11 cellular contexts compared by ENCODE assay signal in genomic region chr14:100015251-100015655, GRCh38. TPM values are rescaled to one million over a fixed set of nuclear protein-coding genes. Genes with fewer than 3 reads are reported as not detected.
DNase-seq lines count a peak whose midpoint lies in the region; ATAC-seq, FAIRE-seq and TF ChIP-seq lines count a peak whose summit lies in the region.
"Had no signal": no experiment of that assay in that cellular context is flagged by ENCODE, and none has a peak within 500 bp of the region (broad histone marks: within the 10 kb centered on the region; RNA-seq: fewer than 3 reads in every experiment).

No MANE protein-coding gene starts in this region.

- H3K9me3 ChIP-seq in osteoblast (ENCODE audit: low read depth, low read length), result no peaks in the 10 kb centered on the region
- H3K9me3 ChIP-seq: colonic mucosa had no signal

- ATAC-seq in GM19328 (IDR thresholded peaks at IDR 0.05; ENCODE audit: unreplicated experiment), result peak; percentile 63
- ATAC-seq in HG02973 (IDR thresholded peaks at IDR 0.05; ENCODE audit: unreplicated experiment), result peak; percentile 78
- no peak for ATAC-seq in effector memory CD8-positive, alpha-beta T cell (replicated peaks)

- H3K4me2 ChIP-seq in osteoblast (ENCODE audit: insufficient read depth, low read length), result no peak overlapping the region

- H3K27me3 Mint-ChIP-seq in effector memory CD8-positive, alpha-beta T cell, result no peaks in the 10 kb centered on the region

- peaks cover 5% of the 10 kb centered on the region for H4K20me1 ChIP-seq in osteoblast (ENCODE audit: insufficient read depth, low read length)

- no peaks in the 10 kb centered on the region for H3K36me3 ChIP-seq in osteoblast (ENCODE audit: insufficient read depth, low read length)
- H3K36me3 ChIP-seq: colonic mucosa had no signal

- H3K4me3 Mint-ChIP-seq in effector memory CD8-positive, alpha-beta T cell, result no peak overlapping the region

- H3K27me3 ChIP-seq in osteoblast (ENCODE audit: insufficient read depth, low read length), result no peaks in the 10 kb centered on the region
- H3K27me3 ChIP-seq: colonic mucosa had no signal

- peak; percentile 46 for DNase-seq in OCI-M1 (lab: John Stamatoyannopoulos, UW)
- no peak for DNase-seq in osteoblast (ENCODE audit: insufficient read length, low spot score, missing footprints)
- no peak for DNase-seq in frontal cortex (ENCODE audit: low spot score in 2 of 2)
- no peak for DNase-seq in activated CD4-positive, CD25-positive, alpha-beta regulatory T cell (lab: John Stamatoyannopoulos, UW)
- no peak for DNase-seq in effector memory CD8-positive, alpha-beta T cell
- DNase-seq in LoVo (ENCODE audit: low spot score), result no peak
- DNase-seq: activated CD8-positive, alpha-beta memory T cell treated with anti-CD3 and anti-CD28 coated beads, Interleukin-2, amount 50 U/mL, for 48 hours; colonic mucosa had no signal

- no peak for FAIRE-seq in frontal cortex (lab: Jason Lieb, UNC)
- FAIRE-seq: G401.6 had no signal

- H3K4me1 ChIP-seq in osteoblast (ENCODE audit: insufficient read depth, low read length), result peaks cover 32% of the 10 kb centered on the region
- H3K4me1 ChIP-seq: colonic mucosa had no signal

- TF ChIP-seq CTCF in osteoblast (IDR thresholded peaks at IDR 0.05; ENCODE audit: extremely low read depth, low read depth, low read length), result no peak

- H3K79me2 ChIP-seq in osteoblast (ENCODE audit: insufficient read depth, low read length), result peaks cover 16% of the 10 kb centered on the region

- peaks cover 0 to 9% of the 10 kb centered on the region in 2 donors for H3K4me1 Mint-ChIP-seq in effector memory CD8-positive, alpha-beta T cell (ENCODE audit: low read depth in 2 of 2)

- no peak overlapping the region for H3K27ac Mint-ChIP-seq in effector memory CD8-positive, alpha-beta T cell

- H3K36me3 Mint-ChIP-seq in effector memory CD8-positive, alpha-beta T cell (ENCODE audit: insufficient read depth), result peaks cover 4% of the 10 kb centered on the region

- H2AFZ ChIP-seq in osteoblast (ENCODE audit: low read length), result peak overlapping the region; percentile 4

- H3K9me3 Mint-ChIP-seq in effector memory CD8-positive, alpha-beta T cell, result no peaks in the 10 kb centered on the region

- no peak overlapping the region for H3K27ac ChIP-seq in osteoblast (ENCODE audit: low read depth, low read length)
- H3K27ac ChIP-seq: colonic mucosa had no signal

- H3K4me3 ChIP-seq in osteoblast (ENCODE audit: insufficient read depth, low read length), result no peak overlapping the region
- H3K4me3 ChIP-seq: colonic mucosa had no signal

RNA-seq across cellular contexts. Expression of gene EVL, which starts 50.0 kb away (rescaled TPM):
- total RNA-seq in osteoblast (16.6 and 17.4 TPM in 2 replicates), frontal cortex (73.0 TPM)
